Comparison of ENCODE assay signal across 8 cellular contexts in genomic region chr19:39413269-39413902, GRCh38. TPM values are rescaled to one million over a fixed set of nuclear protein-coding genes. Genes with fewer than 3 reads are reported as not detected.
DNase-seq lines count a peak whose midpoint lies in the region; ATAC-seq, FAIRE-seq and TF ChIP-seq lines count a peak whose summit lies in the region.

No MANE protein-coding gene starts in this region.

- no peak for ATAC-seq in GM21529 (IDR thresholded peaks at IDR 0.05; ENCODE audit: unreplicated experiment)

- no peaks in the 10 kb centered on the region for H3K9me3 ChIP-seq in H1 (ENCODE audit: insufficient read depth in 2 of 2, low read depth in 1 of 2, low read length in 1 of 2)

- peak overlapping the region; percentile 80; the same call in 1 of the 2 replicates for H4K8ac ChIP-seq in H1 (ENCODE audit: extremely low read depth, insufficient read depth, low read length)

- no peak overlapping the region for H2BK120ac ChIP-seq in H1 (replicated peaks; ENCODE audit: low read depth, low read length)

- peak overlapping the region; percentile 76 for H4K91ac ChIP-seq in H1 (replicated peaks; ENCODE audit: insufficient read length, low read length)

- peak overlapping the region; percentile 70 for H4K5ac ChIP-seq in H1 (ENCODE audit: insufficient read length, low read depth, low read length)

- peak overlapping the region; percentile 94 for H3K27ac Mint-ChIP-seq in T-helper 2 cell treated with Interferon-gamma antibody and Interleukin-4, amounts not matched to agents 5 μg/mL and 100 μg/mL, for 36 hours

- CTCF ChIA-PET in H1 (lab: Charles Lee; ENCODE audit: partially characterized antibody) = interaction anchor here (0.6 to 2.3 kb wide), 11 partner anchors 11 to 106 kb away, joined by 4 to 13 read pairs (median 6); partner anchors contain the start of gene SELENOV

- no peak for FAIRE-seq in H1 (lab: Jason Lieb, UNC)

- no peak for TF ChIP-seq POLR2A in H1 (IDR thresholded peaks at IDR 0.05; ENCODE audit: control extremely low read depth in 1 of 2, low read depth in 2 of 2, low read length in 2 of 2)

- H3K36me3 ChIP-seq in H1 (ENCODE audit: control insufficient read depth in 2 of 4, insufficient read depth in 4 of 4, low read length in 3 of 4) = peaks cover 0 to 10% (median 2%) of the 10 kb centered on the region in 4 experiments; a peak in 3 of 8 replicates

- H3K4me3 Mint-ChIP-seq in T-helper 2 cell treated with Interferon-gamma antibody and Interleukin-4, amounts not matched to agents 5 μg/mL and 100 μg/mL, for 36 hours = peak overlapping the region; percentile 88

- no peak overlapping the region for H3K14ac ChIP-seq in H1 (ENCODE audit: insufficient read length)

- H3K4ac ChIP-seq in H1 (replicated peaks; ENCODE audit: insufficient read length, low read depth, low read length) = peak overlapping the region; percentile 8

- H2AK5ac ChIP-seq in H1 (ENCODE audit: low read depth, low read length) = 0 out of 2 replicates have a peak overlapping the region, but pooled peaks have one; percentile 39

- H3K4me1 Mint-ChIP-seq in T-helper 2 cell treated with Interferon-gamma antibody and Interleukin-4, amounts not matched to agents 5 μg/mL and 100 μg/mL, for 36 hours (ENCODE audit: low read depth) = peaks cover 30% of the 10 kb centered on the region

- H3K79me1 ChIP-seq in H1 (ENCODE audit: low read depth, low read length) = no peaks in the 10 kb centered on the region; the same call in 1 of the 2 replicates

- H2BK15ac ChIP-seq in H1 (ENCODE audit: low read length) = peak overlapping the region; percentile 29; the same call in 1 of the 2 replicates

- peaks cover 4% of the 10 kb centered on the region for H3K27me3 Mint-ChIP-seq in T-helper 2 cell treated with Interferon-gamma antibody and Interleukin-4, amounts not matched to agents 5 μg/mL and 100 μg/mL, for 36 hours (ENCODE audit: low read depth)

- H3K4me3 ChIP-seq in HFF-Myc (replicated peaks; ENCODE audit: low read depth, low read length) (peak overlapping the region; percentile 87), H1 (ENCODE audit: extremely low read depth in 1 of 4, insufficient read depth in 2 of 4, low read depth in 3 of 4, low read length in 4 of 4) (peak overlapping the region; percentile 66 to 97 (median 92))

- peak overlapping the region; percentile 83 for H3K27ac ChIP-seq in H1 (ENCODE audit: low read depth, low read length)

- DNase-seq in AG08396 (ENCODE audit: low spot score) = peak; percentile 70
- DNase-seq in HFF-Myc (ENCODE audit: extremely low read depth, low read depth) = no peak
- DNase-seq in T-helper 2 cell treated with Interferon-gamma antibody and Interleukin-4, amounts not matched to agents 5 μg/mL and 100 μg/mL, for 36 hours (ENCODE audit: low spot score) = no peak
- peak in 1 of 2 experiments; percentile 72 for DNase-seq in H1 (ENCODE audit: low read depth in 1 of 2, low spot score in 2 of 2)
- DNase-seq in mucosa of gallbladder (ENCODE audit: low spot score) = peak; percentile 56
- DNase-seq in NK-92 treated with Interleukin-12 subunit alpha and Interleukin-12 subunit beta, amount 100 ng/mL, for 24 hours (lab: John Stamatoyannopoulos, UW) = no peak
- no peak for DNase-seq in NCI-H187 treated with DMSO at 0.1 percent for 48 hours (lab: John Stamatoyannopoulos, UW)

- POLR2A ChIA-PET in H1 (lab: Charles Lee; ENCODE audit: partially characterized antibody) = interaction anchor here (0.9 to 25.7 kb wide), 11 partner anchors 8 to 102 kb away, joined by 3 to 1154 read pairs (median 6); partner anchors contain the start of genes MED29, PAF1, RPS16 and SAMD4B

- peak overlapping the region; percentile 88 for H3K56ac ChIP-seq in H1 (replicated peaks; ENCODE audit: insufficient read length, low read depth, low read length)

- WGBS in H1 (ENCODE audit: extremely low coverage in 1 of 2, insufficient coverage in 1 of 2, insufficient read length in 1 of 2, insufficient replicate concordance in 2 of 2, low coverage in 1 of 2, low lambda C conversion rate in 2 of 2, missing lambda C conversion rate in 1 of 2), 2 experiments = 4% methylated on average over 11 of the region's 55 CpGs; no CpG with 5 or more reads in 1 of the 2 experiments

- peak overlapping the region; percentile 84 to 86 for H3K4me2 ChIP-seq in H1 (ENCODE audit: insufficient read depth in 1 of 2, low read depth in 2 of 2, low read length in 2 of 2)

- peak overlapping the region; percentile 93 for H3K18ac ChIP-seq in H1 (ENCODE audit: extremely low read depth, low read length)

- peaks cover 28% of the 10 kb centered on the region for H3K36me3 Mint-ChIP-seq in T-helper 2 cell treated with Interferon-gamma antibody and Interleukin-4, amounts not matched to agents 5 μg/mL and 100 μg/mL, for 36 hours (ENCODE audit: low read depth)

- TF ChIP-seq EP300 in H1 (IDR thresholded peaks at IDR 0.05; ENCODE audit: borderline replicate concordance in 1 of 2, low read depth in 2 of 2, low read length in 2 of 2) = peak in 1 of 2 experiments; percentile 65; a peak in 1 of 3 replicates

- H3K23ac ChIP-seq in H1 (ENCODE audit: insufficient read length) = no peak overlapping the region

- TF ChIP-seq RAD21 in H1 (IDR thresholded peaks at IDR 0.05 in 1 of 2, conservative IDR thresholded peaks at IDR 0.05 in 1 of 2; ENCODE audit: low read depth in 2 of 2, low read length in 2 of 2) = no peak

- peaks cover 9 to 33% (median 15%) of the 10 kb centered on the region in 4 experiments; a peak in 6 of 7 replicates for H3K4me1 ChIP-seq in H1 (replicated peaks in 1 of 4; ENCODE audit: control insufficient read depth in 3 of 4, insufficient read depth in 4 of 4, low read length in 3 of 4)

- peaks cover 6 to 23% of the 10 kb centered on the region in 2 experiments; a peak in 3 of 4 replicates for H3K79me2 ChIP-seq in H1 (ENCODE audit: control insufficient read depth in 1 of 2, insufficient read depth in 2 of 2, low read length in 2 of 2)

- H2BK5ac ChIP-seq in H1 (ENCODE audit: low read depth, low read length) = peak overlapping the region; percentile 93

- no peak overlapping the region for H2AFZ ChIP-seq in H1 (ENCODE audit: low read length)

- peaks cover 16% of the 10 kb centered on the region for H3K23me2 ChIP-seq in H1 (ENCODE audit: low read depth, low read length)

- TF ChIP-seq CTCF in HFF-Myc (IDR thresholded peaks at IDR 0.05; ENCODE audit: low read depth, low read length, missing control alignments) (no peak), H1 (IDR thresholded peaks at IDR 0.05; ENCODE audit: control extremely low read depth in 1 of 3, insufficient read depth in 1 of 3, low read depth in 1 of 3, low read length in 3 of 3) (no peak)

- peaks cover 5 to 22% of the 10 kb centered on the region in 2 experiments for H4K20me1 ChIP-seq in H1 (replicated peaks in 1 of 2; ENCODE audit: control insufficient read depth in 1 of 2, insufficient read depth in 2 of 2, low read length in 2 of 2)

- peak overlapping the region; percentile 41 to 84 (median 72) for H3K9ac ChIP-seq in H1 (replicated peaks in 1 of 4; ENCODE audit: extremely low read depth in 1 of 4, low read depth in 3 of 4, low read length in 3 of 4)

- 0 out of 2 replicates have a peak overlapping the region, but pooled peaks have one; percentile 60 for H2BK12ac ChIP-seq in H1 (ENCODE audit: low read depth, low read length)

- no peak overlapping the region for H2BK20ac ChIP-seq in H1 (ENCODE audit: low read length)

- no peaks in the 10 kb centered on the region for H3K9me3 Mint-ChIP-seq in T-helper 2 cell treated with Interferon-gamma antibody and Interleukin-4, amounts not matched to agents 5 μg/mL and 100 μg/mL, for 36 hours

- H3K27me3 ChIP-seq in H1 (replicated peaks in 1 of 4; ENCODE audit: control insufficient read depth in 3 of 4, extremely low read depth in 1 of 4, insufficient read depth in 3 of 4, low read length in 3 of 4) = no peaks in the 10 kb centered on the region

RNA-seq across cellular contexts. Expression of gene PLEKHG2, which starts 0.9 kb away (rescaled TPM):
- total RNA-seq in H1 (2021; fragmentation: NEBNext Ultra II Directional; extraction: Animal tissue kit (Norgen Biotek cat#: 25700)) = 64.0 and 65.7 TPM in 2 replicates
- 16.9 and 21.8 TPM in 2 replicates for polyA plus RNA-seq in H1 (2011; rRNA removed)
- 12.2 TPM for polyA plus RNA-seq in H1 (2011; cell fraction: cytosol; rRNA removed)
- 79.0 TPM for polyA plus RNA-seq in H1 (2011; cell fraction: nucleus; rRNA removed)
- 32.6 to 44.5 TPM (median 43.1 TPM) in 4 replicates for polyA plus RNA-seq in H1 (2012, experiment 1 of 2)
- polyA plus RNA-seq in H1 (2012, experiment 2 of 2) = 107 TPM
- 29.9 TPM for polyA plus RNA-seq in H1 (2013, experiment 1 of 2)
- 28.4 TPM for polyA plus RNA-seq in H1 (2013, experiment 2 of 2)
- polyA minus RNA-seq in H1 (2011; rRNA and poly(A)+ RNA removed) = 19.0 and 20.2 TPM in 2 replicates
- polyA minus RNA-seq in H1 (2011; cell fraction: cytosol; rRNA and poly(A)+ RNA removed) = 53.9 TPM
- 37.5 TPM for polyA minus RNA-seq in H1 (2011; cell fraction: nucleus; rRNA and poly(A)+ RNA removed)
- total RNA-seq in mucosa of gallbladder = 41.8 TPM

RNA-seq across cellular contexts. Expression of gene ZFP36, which starts 6.7 kb away (rescaled TPM):
- total RNA-seq in H1 (2021; fragmentation: NEBNext Ultra II Directional; extraction: Animal tissue kit (Norgen Biotek cat#: 25700)) = 10.9 and 12.2 TPM in 2 replicates
- polyA plus RNA-seq in H1 (2011; rRNA removed) = 4.0 and 7.3 TPM in 2 replicates
- 1.9 TPM for polyA plus RNA-seq in H1 (2011; cell fraction: cytosol; rRNA removed)
- 15.8 TPM for polyA plus RNA-seq in H1 (2011; cell fraction: nucleus; rRNA removed)
- 10.1 to 11.7 TPM (median 11.0 TPM) in 4 replicates for polyA plus RNA-seq in H1 (2012, experiment 1 of 2)
- polyA plus RNA-seq in H1 (2012, experiment 2 of 2) = 11.5 TPM
- polyA plus RNA-seq in H1 (2013, experiment 1 of 2) = 14.0 TPM
- 14.2 TPM for polyA plus RNA-seq in H1 (2013, experiment 2 of 2)
- polyA minus RNA-seq in H1 (2011; rRNA and poly(A)+ RNA removed) = 0.76 and 1.6 TPM in 2 replicates
- 4.3 TPM for polyA minus RNA-seq in H1 (2011; cell fraction: cytosol; rRNA and poly(A)+ RNA removed)
- polyA minus RNA-seq in H1 (2011; cell fraction: nucleus; rRNA and poly(A)+ RNA removed) = 22.0 TPM
- total RNA-seq in mucosa of gallbladder = 180 TPM

RNA-seq across cellular contexts. Expression of gene MED29, which starts 22.2 kb away (rescaled TPM):
- 31.1 and 32.3 TPM in 2 replicates for total RNA-seq in H1 (2021; fragmentation: NEBNext Ultra II Directional; extraction: Animal tissue kit (Norgen Biotek cat#: 25700))
- polyA plus RNA-seq in H1 (2011; rRNA removed) = 52.5 and 71.4 TPM in 2 replicates
- polyA plus RNA-seq in H1 (2011; cell fraction: cytosol; rRNA removed) = 52.3 TPM
- 31.6 TPM for polyA plus RNA-seq in H1 (2011; cell fraction: nucleus; rRNA removed)
- 24.5 to 29.2 TPM (median 25.3 TPM) in 4 replicates for polyA plus RNA-seq in H1 (2012, experiment 1 of 2)
- polyA plus RNA-seq in H1 (2012, experiment 2 of 2) = 22.1 TPM
- polyA plus RNA-seq in H1 (2013, experiment 1 of 2) = 23.1 TPM
- 22.7 TPM for polyA plus RNA-seq in H1 (2013, experiment 2 of 2)
- polyA minus RNA-seq in H1 (2011; rRNA and poly(A)+ RNA removed) = 28.2 and 33.6 TPM in 2 replicates
- 14.7 TPM for polyA minus RNA-seq in H1 (2011; cell fraction: cytosol; rRNA and poly(A)+ RNA removed)
- polyA minus RNA-seq in H1 (2011; cell fraction: nucleus; rRNA and poly(A)+ RNA removed) = 29.0 TPM
- total RNA-seq in mucosa of gallbladder = 46.0 TPM

RNA-seq across cellular contexts. Expression of gene RPS16, which starts 22.4 kb away (rescaled TPM):
- total RNA-seq in H1 (2021; fragmentation: NEBNext Ultra II Directional; extraction: Animal tissue kit (Norgen Biotek cat#: 25700)) = 2,433 and 2,482 TPM in 2 replicates
- 7,810 and 9,546 TPM in 2 replicates for polyA plus RNA-seq in H1 (2011; rRNA removed)
- polyA plus RNA-seq in H1 (2011; cell fraction: cytosol; rRNA removed) = 5,561 TPM
- 4,175 TPM for polyA plus RNA-seq in H1 (2011; cell fraction: nucleus; rRNA removed)
- 3,337 to 4,443 TPM (median 4,024 TPM) in 4 replicates for polyA plus RNA-seq in H1 (2012, experiment 1 of 2)
- polyA plus RNA-seq in H1 (2012, experiment 2 of 2) = 7,637 TPM
- 4,469 TPM for polyA plus RNA-seq in H1 (2013, experiment 1 of 2)
- polyA plus RNA-seq in H1 (2013, experiment 2 of 2) = 4,343 TPM
- 1,416 and 1,486 TPM in 2 replicates for polyA minus RNA-seq in H1 (2011; rRNA and poly(A)+ RNA removed)
- 1,670 TPM for polyA minus RNA-seq in H1 (2011; cell fraction: cytosol; rRNA and poly(A)+ RNA removed)
- 1,057 TPM for polyA minus RNA-seq in H1 (2011; cell fraction: nucleus; rRNA and poly(A)+ RNA removed)
- total RNA-seq in mucosa of gallbladder = 1,378 TPM

RNA-seq across cellular contexts. Expression of gene PAF1, which starts 22.5 kb away (rescaled TPM):
- 31.4 and 33.1 TPM in 2 replicates for total RNA-seq in H1 (2021; fragmentation: NEBNext Ultra II Directional; extraction: Animal tissue kit (Norgen Biotek cat#: 25700))
- 58.6 and 67.8 TPM in 2 replicates for polyA plus RNA-seq in H1 (2011; rRNA removed)
- polyA plus RNA-seq in H1 (2011; cell fraction: cytosol; rRNA removed) = 40.0 TPM
- 36.3 TPM for polyA plus RNA-seq in H1 (2011; cell fraction: nucleus; rRNA removed)
- polyA plus RNA-seq in H1 (2012, experiment 1 of 2) = 39.0 to 40.5 TPM (median 39.8 TPM) in 4 replicates
- 12.1 TPM for polyA plus RNA-seq in H1 (2012, experiment 2 of 2)
- polyA plus RNA-seq in H1 (2013, experiment 1 of 2) = 25.0 TPM
- polyA plus RNA-seq in H1 (2013, experiment 2 of 2) = 22.3 TPM
- polyA minus RNA-seq in H1 (2011; rRNA and poly(A)+ RNA removed) = 15.7 and 16.5 TPM in 2 replicates
- 22.2 TPM for polyA minus RNA-seq in H1 (2011; cell fraction: cytosol; rRNA and poly(A)+ RNA removed)
- 36.7 TPM for polyA minus RNA-seq in H1 (2011; cell fraction: nucleus; rRNA and poly(A)+ RNA removed)
- total RNA-seq in mucosa of gallbladder = 50.5 TPM

Comparison
In these comparisons a context has a peak if more than half of its experiments do, and no peak if none do; other contexts are left out.
1. DNase-seq: peak in AG08396 (single experiment) and mucosa of gallbladder (single experiment); none in HFF-Myc (single experiment), T-helper 2 cell treated with Interferon-gamma antibody and Interleukin-4, amounts not matched to agents 5 μg/mL and 100 μg/mL, for 36 hours (single experiment), NK-92 treated with Interleukin-12 subunit alpha and Interleukin-12 subunit beta, amount 100 ng/mL, for 24 hours (single experiment) and NCI-H187 treated with DMSO at 0.1 percent for 48 hours (single experiment).
2. RNA of gene ZFP36, which starts 6.7 kb away (total RNA-seq): 180 TPM in mucosa of gallbladder (single experiment); 10.9 to 12.2 TPM in H1; every median in the first group is over 10 times any median in the second.